10 cellular contexts compared by ENCODE assay signal in genomic region chr17:81049973-81050551, GRCh38. TPM values are rescaled to one million over a fixed set of nuclear protein-coding genes. Genes with fewer than 3 reads are reported as not detected.
DNase-seq lines count a peak whose midpoint lies in the region; ATAC-seq and TF ChIP-seq lines count a peak whose summit lies in the region.
"Had no signal": no experiment of that assay in that cellular context is flagged by ENCODE, and none has a peak within 500 bp of the region (broad histone marks: within the 10 kb centered on the region; RNA-seq: fewer than 3 reads in every experiment).

No MANE protein-coding gene starts in this region.

- H3K4me3 Mint-ChIP-seq in stimulated activated naive CD8-positive, alpha-beta T cell treated with anti-CD3 and anti-CD28 coated beads, Interleukin-15, amount 100 ng/mL, for 72 hours = peak overlapping the region in 1 of 2 donors; percentile 42

- H3K9ac ChIP-seq in parathyroid adenoma = no peak overlapping the region

- no peak overlapping the region for H3K4me2 ChIP-seq in parathyroid adenoma (ENCODE audit: low read length)

- peak overlapping the region; percentile 36 for H3K27ac ChIP-seq in parathyroid adenoma

- no peak overlapping the region for H3K27ac Mint-ChIP-seq in stimulated activated naive CD8-positive, alpha-beta T cell treated with anti-CD3 and anti-CD28 coated beads, Interleukin-15, amount 100 ng/mL, for 72 hours

- H3K9me3 ChIP-seq in parathyroid adenoma (ENCODE audit: control insufficient read depth, low read length) = no peaks in the 10 kb centered on the region

- H2AFZ ChIP-seq in parathyroid adenoma = no peak overlapping the region

- no peaks in the 10 kb centered on the region for H3K9me3 Mint-ChIP-seq in stimulated activated naive CD8-positive, alpha-beta T cell treated with anti-CD3 and anti-CD28 coated beads, Interleukin-15, amount 100 ng/mL, for 72 hours

- DNase-seq in EH (ENCODE audit: low read depth) (peak; percentile 17), RPMI7951 (ENCODE audit: low read depth) (peak; percentile 8), fibroblast of gingiva (ENCODE audit: low read depth) (peak; percentile 71), NCI-H446 treated with DMSO at 0.1 percent for 48 hours (lab: John Stamatoyannopoulos, UW) (no peak)
- DNase-seq in activated CD4-positive, alpha-beta T cell treated with anti-CD3 and anti-CD28 coated beads for 4 hours = no peak
- no peak for DNase-seq in stimulated activated naive CD8-positive, alpha-beta T cell treated with anti-CD3 and anti-CD28 coated beads, Interleukin-15, amount 100 ng/mL, for 72 hours
- DNase-seq: activated CD4-positive, CD25-positive, alpha-beta regulatory T cell treated with anti-CD3 and anti-CD28 coated beads, Interleukin-2, amount 50 U/mL, for 72 hours; DMS153 had no signal

- H3K27me3 ChIP-seq in parathyroid adenoma (ENCODE audit: control insufficient read depth, insufficient read depth, low read length) = no peaks in the 10 kb centered on the region

- no peak for ATAC-seq in GM19455 (IDR thresholded peaks at IDR 0.05; ENCODE audit: unreplicated experiment)
- no peak for ATAC-seq in stimulated activated naive CD8-positive, alpha-beta T cell treated with anti-CD3 and anti-CD28 coated beads, Interleukin-15, amount 100 ng/mL, for 72 hours

- no peaks in the 10 kb centered on the region for H3K27me3 Mint-ChIP-seq in stimulated activated naive CD8-positive, alpha-beta T cell treated with anti-CD3 and anti-CD28 coated beads, Interleukin-15, amount 100 ng/mL, for 72 hours

- H3K36me3 ChIP-seq in parathyroid adenoma (ENCODE audit: control insufficient read depth, insufficient read depth, low read length) = no peaks in the 10 kb centered on the region

- TF ChIP-seq CTCF in parathyroid adenoma (IDR thresholded peaks at IDR 0.05) = no peak

- H3K4me3 ChIP-seq in parathyroid adenoma (ENCODE audit: low read depth, low read length) = no peak overlapping the region

- peaks cover 7% of the 10 kb centered on the region for H3K4me1 ChIP-seq in parathyroid adenoma

- H3K79me2 ChIP-seq in parathyroid adenoma = peaks cover 27% of the 10 kb centered on the region

- H3K4me1 Mint-ChIP-seq in stimulated activated naive CD8-positive, alpha-beta T cell treated with anti-CD3 and anti-CD28 coated beads, Interleukin-15, amount 100 ng/mL, for 72 hours = peaks cover 21% of the 10 kb centered on the region

RNA-seq across cellular contexts. Expression of gene BAIAP2, which starts 15.1 kb away (rescaled TPM):
- 9.7 and 12.6 TPM in 2 replicates for total RNA-seq in RPMI7951 (2014; rRNA removed; shearing (Covaris generic))

RNA-seq across cellular contexts. Expression of gene CHMP6, which starts 58.4 kb away (rescaled TPM):
- total RNA-seq in RPMI7951 (2014; rRNA removed; shearing (Covaris generic)) = 6.6 and 10.5 TPM in 2 replicates

Comparison
In these comparisons a context has a peak if more than half of its experiments do, and no peak if none do; other contexts are left out.
1. DNase-seq: peak in EH (single experiment), RPMI7951 (single experiment) and fibroblast of gingiva (single experiment); none in activated CD4-positive, alpha-beta T cell treated with anti-CD3 and anti-CD28 coated beads for 4 hours (0 of 2), NCI-H446 treated with DMSO at 0.1 percent for 48 hours (single experiment) and stimulated activated naive CD8-positive, alpha-beta T cell treated with anti-CD3 and anti-CD28 coated beads, Interleukin-15, amount 100 ng/mL, for 72 hours (0 of 2).